In the genomic region with DNA sequence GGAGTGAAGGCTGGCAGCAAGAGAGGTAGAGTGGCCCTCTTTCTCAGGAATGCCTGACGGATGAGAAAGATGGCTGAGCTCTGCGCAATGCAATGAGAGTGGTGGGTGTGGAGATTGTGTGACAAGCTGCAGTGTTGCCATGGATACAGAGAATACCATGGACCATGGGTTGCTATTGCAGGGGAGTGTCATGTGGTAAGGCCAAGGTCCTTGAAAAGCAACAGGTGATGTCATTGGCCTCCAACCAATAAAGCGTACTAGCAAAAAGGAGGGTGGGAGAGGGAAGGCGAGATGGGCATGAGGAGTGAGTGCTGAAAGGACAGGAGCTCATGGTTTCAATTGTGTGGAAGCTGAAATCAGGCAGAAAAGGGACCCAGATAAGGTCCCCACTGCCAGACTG, we compare ENCODE assay signal across 22 cellular contexts.
DNase-seq lines count a peak whose midpoint lies in the region; TF ChIP-seq lines count a peak whose summit lies in the region.
"Had no signal": no experiment of that assay in that cellular context is flagged by ENCODE, and none has a peak within 500 bp of the region (broad histone marks: within the 10 kb centered on the region; RNA-seq: fewer than 3 reads in every experiment).

No MANE protein-coding gene starts in this region.

- H3K36me3 ChIP-seq in HEK293 (ENCODE audit: control insufficient read depth in 2 of 2, insufficient read depth in 1 of 2, low read length in 2 of 2): no peaks in the 10 kb centered on the region

- H3K27ac ChIP-seq in HEK293 (ENCODE audit: extremely low read depth, low read depth, low read length) (no peak overlapping the region), caudate nucleus (ENCODE audit: low read depth, low read length) (no peak overlapping the region)
- H3K27ac ChIP-seq: HL-60 had no signal

- H3K4me3 ChIP-seq in HEK293 (ENCODE audit: low read depth, low read length): no peak overlapping the region

- no peaks in the 10 kb centered on the region for H3K36me3 Mint-ChIP-seq in dendritic cell treated with granulocyte-macrophage colony-stimulating factor and Interleukin-4, amounts not matched to agents 40 ng/mL and 50 ng/mL, for 4 days (ENCODE audit: low read depth)
- H3K36me3 Mint-ChIP-seq: CD4-positive, alpha-beta memory T cell; T-cell had no signal

- no peaks in the 10 kb centered on the region for H3K9me3 Mint-ChIP-seq in dendritic cell treated with granulocyte-macrophage colony-stimulating factor and Interleukin-4, amounts not matched to agents 40 ng/mL and 50 ng/mL, for 4 days
- H3K9me3 Mint-ChIP-seq: CD4-positive, alpha-beta memory T cell; IgD-negative memory B cell; T-cell had no signal

- intact Hi-C loops in dendritic cell treated with granulocyte-macrophage colony-stimulating factor and Interleukin-4, amounts not matched to agents 40 ng/mL and 50 ng/mL, for 4 days (cut with micrococcal nuclease): no loop called here

- no peaks in the 10 kb centered on the region for H3K9me3 ChIP-seq in HEK293 (ENCODE audit: control insufficient read depth, insufficient read depth, low read depth, low read length)
- H3K9me3 ChIP-seq: SK-N-SH had no signal

- DNase-seq in NCI-H748 (lab: John Stamatoyannopoulos, UW; ENCODE audit: unreplicated experiment): peak; percentile 40
- DNase-seq in NCI-H748 treated with DMSO at 0.1 percent for 48 hours (lab: John Stamatoyannopoulos, UW): no peak
- DNase-seq in NCI-H524 treated with DMSO at 0.1 percent for 48 hours (lab: John Stamatoyannopoulos, UW): no peak
- DNase-seq in caudate nucleus (lab: John Stamatoyannopoulos, UW): no peak
- no peak for DNase-seq in stimulated activated naive CD4-positive, alpha-beta T cell (lab: John Stamatoyannopoulos, UW)
- DNase-seq: ACHN; AML-193; Calu3; CD4-positive, alpha-beta memory T cell; DMS79; HCEC 1CT; NCI-H146; NCI-H2171; NCI-H524; NK-92 treated with Interleukin-12 subunit alpha and Interleukin-12 subunit beta, amount 100 ng/mL, for 24 hours; SHP77; SK-N-SH; T-cell had no signal

- H3K27me3 Mint-ChIP-seq in dendritic cell treated with granulocyte-macrophage colony-stimulating factor and Interleukin-4, amounts not matched to agents 40 ng/mL and 50 ng/mL, for 4 days: no peaks in the 10 kb centered on the region
- H3K27me3 Mint-ChIP-seq: CD4-positive, alpha-beta memory T cell had no signal

- peak overlapping the region; percentile 6 for H3K4me3 Mint-ChIP-seq in dendritic cell treated with granulocyte-macrophage colony-stimulating factor and Interleukin-4, amounts not matched to agents 40 ng/mL and 50 ng/mL, for 4 days
- H3K4me3 Mint-ChIP-seq: CD4-positive, alpha-beta memory T cell; IgD-negative memory B cell; T-cell had no signal

- no peak for TF ChIP-seq CTCF in HEK293 (tag by site-specific recombination; IDR thresholded peaks at IDR 0.05)

- CTCF ChIA-PET in HEK293 (lab: Yijun Ruan, JAX): no interaction called here

- no peaks in the 10 kb centered on the region for H3K4me1 ChIP-seq in HEK293 (ENCODE audit: control insufficient read depth, insufficient read depth, low read length)

- POLR2A ChIA-PET in HEK293 (lab: Yijun Ruan, JAX): no interaction called here

- peak overlapping the region; percentile 88 for H3K27ac Mint-ChIP-seq in dendritic cell treated with granulocyte-macrophage colony-stimulating factor and Interleukin-4, amounts not matched to agents 40 ng/mL and 50 ng/mL, for 4 days
- H3K27ac Mint-ChIP-seq: IgD-negative memory B cell, T-cell had no signal

- peaks cover 51% of the 10 kb centered on the region for H3K4me1 Mint-ChIP-seq in dendritic cell treated with granulocyte-macrophage colony-stimulating factor and Interleukin-4, amounts not matched to agents 40 ng/mL and 50 ng/mL, for 4 days (ENCODE audit: low read depth)

TF ChIP-seq in HEK293, 187 proteins besides CTCF, POLR2A, EP300 and RAD21 (continues in another document):
- no peak for TF ChIP-seq YY1 (tag by site-specific recombination; IDR thresholded peaks at IDR 0.05)
- TF ChIP-seq ZSCAN30 (tag by site-specific recombination; IDR thresholded peaks at IDR 0.05): no peak
- TF ChIP-seq, protein P1, sequence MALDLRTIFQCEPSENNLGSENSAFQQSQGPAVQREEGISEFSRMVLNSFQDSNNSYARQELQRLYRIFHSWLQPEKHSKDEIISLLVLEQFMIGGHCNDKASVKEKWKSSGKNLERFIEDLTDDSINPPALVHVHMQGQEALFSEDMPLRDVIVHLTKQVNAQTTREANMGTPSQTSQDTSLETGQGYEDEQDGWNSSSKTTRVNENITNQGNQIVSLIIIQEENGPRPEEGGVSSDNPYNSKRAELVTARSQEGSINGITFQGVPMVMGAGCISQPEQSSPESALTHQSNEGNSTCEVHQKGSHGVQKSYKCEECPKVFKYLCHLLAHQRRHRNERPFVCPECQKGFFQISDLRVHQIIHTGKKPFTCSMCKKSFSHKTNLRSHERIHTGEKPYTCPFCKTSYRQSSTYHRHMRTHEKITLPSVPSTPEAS (tag by site-specific recombination; IDR thresholded peaks at IDR 0.05): no peak
- TF ChIP-seq SP2 (tag by site-specific recombination; IDR thresholded peaks at IDR 0.05): no peak
- TF ChIP-seq, protein P2, sequence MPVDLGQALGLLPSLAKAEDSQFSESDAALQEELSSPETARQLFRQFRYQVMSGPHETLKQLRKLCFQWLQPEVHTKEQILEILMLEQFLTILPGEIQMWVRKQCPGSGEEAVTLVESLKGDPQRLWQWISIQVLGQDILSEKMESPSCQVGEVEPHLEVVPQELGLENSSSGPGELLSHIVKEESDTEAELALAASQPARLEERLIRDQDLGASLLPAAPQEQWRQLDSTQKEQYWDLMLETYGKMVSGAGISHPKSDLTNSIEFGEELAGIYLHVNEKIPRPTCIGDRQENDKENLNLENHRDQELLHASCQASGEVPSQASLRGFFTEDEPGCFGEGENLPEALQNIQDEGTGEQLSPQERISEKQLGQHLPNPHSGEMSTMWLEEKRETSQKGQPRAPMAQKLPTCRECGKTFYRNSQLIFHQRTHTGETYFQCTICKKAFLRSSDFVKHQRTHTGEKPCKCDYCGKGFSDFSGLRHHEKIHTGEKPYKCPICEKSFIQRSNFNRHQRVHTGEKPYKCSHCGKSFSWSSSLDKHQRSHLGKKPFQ (tag by site-specific recombination; IDR thresholded peaks at IDR 0.05): no peak
- no peak for TF ChIP-seq ZNF10 (tag by site-specific recombination; IDR thresholded peaks at IDR 0.05)
- TF ChIP-seq, protein P3, sequence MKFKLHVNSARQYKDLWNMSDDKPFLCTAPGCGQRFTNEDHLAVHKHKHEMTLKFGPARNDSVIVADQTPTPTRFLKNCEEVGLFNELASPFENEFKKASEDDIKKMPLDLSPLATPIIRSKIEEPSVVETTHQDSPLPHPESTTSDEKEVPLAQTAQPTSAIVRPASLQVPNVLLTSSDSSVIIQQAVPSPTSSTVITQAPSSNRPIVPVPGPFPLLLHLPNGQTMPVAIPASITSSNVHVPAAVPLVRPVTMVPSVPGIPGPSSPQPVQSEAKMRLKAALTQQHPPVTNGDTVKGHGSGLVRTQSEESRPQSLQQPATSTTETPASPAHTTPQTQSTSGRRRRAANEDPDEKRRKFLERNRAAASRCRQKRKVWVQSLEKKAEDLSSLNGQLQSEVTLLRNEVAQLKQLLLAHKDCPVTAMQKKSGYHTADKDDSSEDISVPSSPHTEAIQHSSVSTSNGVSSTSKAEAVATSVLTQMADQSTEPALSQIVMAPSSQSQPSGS (tag by site-specific recombination; IDR thresholded peaks at IDR 0.05; ENCODE audit: low read depth): 0 out of 2 replicates have a peak, but pooled peaks have one; percentile 29
- TF ChIP-seq ZBTB6 (tag by site-specific recombination; IDR thresholded peaks at IDR 0.05): no peak
- TF ChIP-seq ZNF311 (tag by site-specific recombination; IDR thresholded peaks at IDR 0.05; ENCODE audit: borderline replicate concordance): no peak
- peak; percentile 79 for TF ChIP-seq SCRT1 (tag by site-specific recombination; IDR thresholded peaks at IDR 0.05; ENCODE audit: borderline replicate concordance)
- TF ChIP-seq, protein P4, sequence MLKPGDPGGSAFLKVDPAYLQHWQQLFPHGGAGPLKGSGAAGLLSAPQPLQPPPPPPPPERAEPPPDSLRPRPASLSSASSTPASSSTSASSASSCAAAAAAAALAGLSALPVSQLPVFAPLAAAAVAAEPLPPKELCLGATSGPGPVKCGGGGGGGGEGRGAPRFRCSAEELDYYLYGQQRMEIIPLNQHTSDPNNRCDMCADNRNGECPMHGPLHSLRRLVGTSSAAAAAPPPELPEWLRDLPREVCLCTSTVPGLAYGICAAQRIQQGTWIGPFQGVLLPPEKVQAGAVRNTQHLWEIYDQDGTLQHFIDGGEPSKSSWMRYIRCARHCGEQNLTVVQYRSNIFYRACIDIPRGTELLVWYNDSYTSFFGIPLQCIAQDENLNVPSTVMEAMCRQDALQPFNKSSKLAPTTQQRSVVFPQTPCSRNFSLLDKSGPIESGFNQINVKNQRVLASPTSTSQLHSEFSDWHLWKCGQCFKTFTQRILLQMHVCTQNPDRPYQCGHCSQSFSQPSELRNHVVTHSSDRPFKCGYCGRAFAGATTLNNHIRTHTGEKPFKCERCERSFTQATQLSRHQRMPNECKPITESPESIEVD (tag by site-specific recombination; IDR thresholded peaks at IDR 0.05): no peak
- no peak for TF ChIP-seq ZNF175 (tag by site-specific recombination; IDR thresholded peaks at IDR 0.05)
- TF ChIP-seq ZIC2 (tag by site-specific recombination; IDR thresholded peaks at IDR 0.05): no peak
- no peak for TF ChIP-seq ZNF600 (tag by site-specific recombination; IDR thresholded peaks at IDR 0.05)
- TF ChIP-seq ZNF416 (tag by site-specific recombination; IDR thresholded peaks at IDR 0.05): no peak
- TF ChIP-seq ZNF521 (tag by site-specific recombination; IDR thresholded peaks at IDR 0.05): no peak
